In genomic region chr9:70749066-70749465, GRCh38 we compare ENCODE assay signal across 6 cellular contexts.
"Had no signal": no experiment of that assay in that cellular context is flagged by ENCODE, and none has a peak within 500 bp of the region (broad histone marks: within the 10 kb centered on the region; RNA-seq: fewer than 3 reads in every experiment).

No MANE protein-coding gene starts in this region.

- ATAC-seq: HepG2, K562 had no signal

- H3K4me3 ChIP-seq: K562 had no signal

- H3K27ac ChIP-seq: HL-60 had no signal

- DNase-seq: IMR-90, KBM-7, KG1 had no signal
